Comparison of ENCODE assay signal across 8 cellular contexts in the genomic region with DNA sequence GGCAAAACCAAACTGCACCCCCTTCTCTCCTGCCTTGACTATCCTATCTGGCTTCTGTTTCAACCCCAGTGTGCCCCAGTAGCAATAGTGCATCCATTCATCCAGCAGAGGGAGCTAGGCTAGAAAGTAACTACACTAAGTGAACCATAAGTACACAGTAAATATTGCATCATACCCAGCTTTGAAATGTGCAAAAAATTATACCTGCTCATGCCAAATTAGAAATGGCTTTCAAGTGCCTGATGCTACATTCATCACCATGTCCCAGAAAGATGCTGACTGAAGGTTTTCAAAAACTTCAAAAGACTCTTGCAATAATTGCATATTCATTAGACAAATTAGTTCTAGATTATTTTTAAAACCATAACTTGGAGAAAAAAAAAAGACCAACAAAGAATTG.
DNase-seq lines count a peak whose midpoint lies in the region; ATAC-seq and TF ChIP-seq lines count a peak whose summit lies in the region.

No MANE protein-coding gene starts in this region.

- ATAC-seq in GM19397 (IDR thresholded peaks at IDR 0.05; ENCODE audit: unreplicated experiment) (peak; percentile 91), HG03342 (IDR thresholded peaks at IDR 0.05; ENCODE audit: unreplicated experiment) (peak; percentile 98)

- no peak overlapping the region for H3K9ac ChIP-seq in rectal smooth muscle tissue (ENCODE audit: low read length)

- CTCF ChIA-PET in activated CD4-positive, alpha-beta memory T cell treated with anti-CD3 and anti-CD28 coated beads for 36 hours (lab: Charles Lee), result interaction anchor here (1.0 to 1.8 kb wide), 5 partner anchors 14 to 1478 kb away, joined by 3 to 18 read pairs (median 4); no protein-coding TSS in a partner anchor

- H3K4me3 Mint-ChIP-seq in activated CD4-positive, alpha-beta memory T cell treated with anti-CD3 and anti-CD28 coated beads for 36 hours, result no peak overlapping the region
- no peak overlapping the region for H3K4me3 Mint-ChIP-seq in glutamatergic neuron (ENCODE audit: unreplicated experiment)

- no peaks in the 10 kb centered on the region for H3K4me1 Mint-ChIP-seq in activated CD4-positive, alpha-beta memory T cell treated with anti-CD3 and anti-CD28 coated beads for 36 hours (ENCODE audit: low read depth)
- H3K4me1 Mint-ChIP-seq in glutamatergic neuron (ENCODE audit: low read depth, unreplicated experiment), result peaks cover 5% of the 10 kb centered on the region

- DNase-seq in EH (ENCODE audit: low read depth) (peak; percentile 71), NCI-H345 treated with DMSO at 0.1 percent for 48 hours (lab: John Stamatoyannopoulos, UW; ENCODE audit: unreplicated experiment) (peak; percentile 61), glutamatergic neuron (peak; percentile 39)
- peak; percentile 43 for DNase-seq in activated CD4-positive, alpha-beta memory T cell treated with anti-CD3 and anti-CD28 coated beads for 36 hours
- DNase-seq in activated effector memory CD4-positive, alpha-beta T cell treated with Interleukin-2 at 50 U/mL for 16 hours, result no peak

- no peaks in the 10 kb centered on the region for H3K27me3 ChIP-seq in rectal smooth muscle tissue (ENCODE audit: control insufficient read depth, insufficient read depth, low read length)

- peak; percentile 74 for TF ChIP-seq CTCF in glutamatergic neuron (IDR thresholded peaks at IDR 0.05; ENCODE audit: partially characterized antibody, unreplicated experiment)

- peaks cover 12% of the 10 kb centered on the region for H3K4me1 ChIP-seq in rectal smooth muscle tissue (ENCODE audit: control insufficient read depth, insufficient read depth, low read length)

- H3K27ac Mint-ChIP-seq in activated CD4-positive, alpha-beta memory T cell treated with anti-CD3 and anti-CD28 coated beads for 36 hours, result no peak overlapping the region
- peak overlapping the region; percentile 18 for H3K27ac Mint-ChIP-seq in glutamatergic neuron (ENCODE audit: unreplicated experiment)

- H3K36me3 ChIP-seq in rectal smooth muscle tissue (ENCODE audit: control insufficient read depth, insufficient read depth, low read length), result no peaks in the 10 kb centered on the region

- POLR2A ChIA-PET in activated CD4-positive, alpha-beta memory T cell treated with anti-CD3 and anti-CD28 coated beads for 36 hours (lab: Charles Lee), result no interaction called here

- peak overlapping the region; percentile 47 for H3K27ac ChIP-seq in rectal smooth muscle tissue (ENCODE audit: low read depth, low read length)

- no peaks in the 10 kb centered on the region for H3K9me3 Mint-ChIP-seq in activated CD4-positive, alpha-beta memory T cell treated with anti-CD3 and anti-CD28 coated beads for 36 hours
- no peaks in the 10 kb centered on the region for H3K9me3 Mint-ChIP-seq in glutamatergic neuron (ENCODE audit: unreplicated experiment)

- no peaks in the 10 kb centered on the region for H3K27me3 Mint-ChIP-seq in activated CD4-positive, alpha-beta memory T cell treated with anti-CD3 and anti-CD28 coated beads for 36 hours
- no peaks in the 10 kb centered on the region for H3K27me3 Mint-ChIP-seq in glutamatergic neuron (ENCODE audit: unreplicated experiment)

- H3K4me3 ChIP-seq in rectal smooth muscle tissue (ENCODE audit: low read length), result no peak overlapping the region

- no peaks in the 10 kb centered on the region for H3K36me3 Mint-ChIP-seq in activated CD4-positive, alpha-beta memory T cell treated with anti-CD3 and anti-CD28 coated beads for 36 hours
- no peaks in the 10 kb centered on the region for H3K36me3 Mint-ChIP-seq in glutamatergic neuron (ENCODE audit: unreplicated experiment)

- intact Hi-C loops in activated CD4-positive, alpha-beta memory T cell treated with anti-CD3 and anti-CD28 coated beads for 36 hours (cut with micrococcal nuclease), result loop anchor here (1.0 to 2.0 kb wide), 4 partner anchors 144 to 1479 kb away; no protein-coding TSS in a partner anchor
